ENCODE assay signal across 24 cellular contexts in the genomic region with DNA sequence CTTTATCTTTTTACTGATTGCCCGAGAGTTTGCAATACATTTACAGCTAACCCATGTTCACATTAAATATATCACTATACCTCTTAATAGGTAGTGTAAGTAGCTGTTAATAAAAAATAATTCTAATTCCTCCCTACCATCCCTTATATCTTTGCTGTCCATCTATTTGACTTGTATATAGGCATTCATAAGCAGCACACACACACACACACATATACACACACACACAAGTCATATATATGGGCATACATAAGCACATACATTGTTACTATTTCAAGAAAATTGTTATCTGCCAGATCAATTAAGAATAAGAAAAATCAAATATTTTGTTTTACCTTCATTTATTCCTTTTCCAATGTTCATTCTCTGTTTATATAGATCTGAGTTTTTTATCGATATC.
DNase-seq lines count a peak whose midpoint lies in the region; ATAC-seq and TF ChIP-seq lines count a peak whose summit lies in the region.
"Had no signal": no experiment of that assay in that cellular context is flagged by ENCODE, and none has a peak within 500 bp of the region (broad histone marks: within the 10 kb centered on the region; RNA-seq: fewer than 3 reads in every experiment).

No MANE protein-coding gene starts in this region.

- no TSS peak for BruUV-seq in PC-3 (replicated peaks; lab: Mats Ljungman, UMichigan)

- H3K27me3 ChIP-seq in HUES48 (ENCODE audit: control insufficient read depth, insufficient read depth, low read length) (no peaks in the 10 kb centered on the region), PC-3 (ENCODE audit: low read length) (no peaks in the 10 kb centered on the region)
- H3K27me3 ChIP-seq: SJCRH30 had no signal

- H3K36me3 Mint-ChIP-seq in progenitor cell of endocrine pancreas (ENCODE audit: insufficient read depth): peaks cover 2% of the 10 kb centered on the region
- H3K36me3 Mint-ChIP-seq: CD14-positive monocyte; CD8-positive, alpha-beta memory T cell; IgD-negative memory B cell had no signal

- H3K9ac ChIP-seq in ES-I3 (ENCODE audit: low read depth, low read length) (peak overlapping the region; percentile 54), HUES48 (ENCODE audit: low read depth, low read length) (no peak overlapping the region), PC-3 (ENCODE audit: low read length) (peak overlapping the region; percentile 45)

- H3K4me3 Mint-ChIP-seq in progenitor cell of endocrine pancreas (ENCODE audit: low read depth): peak overlapping the region; percentile 72
- H3K4me3 Mint-ChIP-seq: B cell; CD14-positive monocyte; CD8-positive, alpha-beta memory T cell; IgD-negative memory B cell had no signal

- no peaks in the 10 kb centered on the region for H3K4me1 ChIP-seq in ES-I3 (ENCODE audit: insufficient read depth, low read length)
- no peaks in the 10 kb centered on the region for H3K4me1 ChIP-seq in HUES48 (ENCODE audit: control insufficient read depth, insufficient read depth, low read length)
- no peaks in the 10 kb centered on the region for H3K4me1 ChIP-seq in PC-3 (ENCODE audit: insufficient read depth, low read length)
- H3K4me1 ChIP-seq: SJCRH30 had no signal

- H3K4me1 Mint-ChIP-seq in progenitor cell of endocrine pancreas (ENCODE audit: low read depth): no peaks in the 10 kb centered on the region
- H3K4me1 Mint-ChIP-seq: B cell; CD14-positive monocyte; CD8-positive, alpha-beta memory T cell; IgD-negative memory B cell had no signal

- H3K27ac ChIP-seq in HUES48 (ENCODE audit: low read depth, low read length) (no peak overlapping the region), PC-3 (ENCODE audit: low read length) (peak overlapping the region; percentile 18; the same call in 1 of the 2 replicates)
- H3K27ac ChIP-seq: SJCRH30 had no signal

- H4K20me1 ChIP-seq in PC-3 (ENCODE audit: low read length): no peaks in the 10 kb centered on the region

- peak overlapping the region; percentile 21 for H3K4me3 ChIP-seq in HUES48 (ENCODE audit: low read depth, low read length)
- peak overlapping the region; percentile 54 for H3K4me3 ChIP-seq in PC-3 (ENCODE audit: low read length)
- H3K4me3 ChIP-seq: SJCRH30 had no signal

- no peak for TF ChIP-seq CTCF in PC-3 (conservative IDR thresholded peaks at IDR 0.05; ENCODE audit: low read depth, low read length)
- no peak for TF ChIP-seq CTCF in progenitor cell of endocrine pancreas (IDR thresholded peaks at IDR 0.05; ENCODE audit: unreplicated experiment)

- H3K27ac Mint-ChIP-seq in progenitor cell of endocrine pancreas: peak overlapping the region; percentile 92
- H3K27ac Mint-ChIP-seq: B cell; CD14-positive monocyte; CD8-positive, alpha-beta memory T cell; IgD-negative memory B cell had no signal

- H3K27me3 Mint-ChIP-seq in progenitor cell of endocrine pancreas: no peaks in the 10 kb centered on the region
- H3K27me3 Mint-ChIP-seq: B cell; CD8-positive, alpha-beta memory T cell; IgD-negative memory B cell had no signal

- POLR2A ChIA-PET in PC-3 (lab: Charles Lee; ENCODE audit: unreplicated experiment): no interaction called here

- peak overlapping the region; percentile 49 for H3K4me2 ChIP-seq in PC-3 (ENCODE audit: low read length)

- no peaks in the 10 kb centered on the region for H3F3A ChIP-seq in PC-3 (ENCODE audit: low read length, unreplicated experiment)

- no peaks in the 10 kb centered on the region for H3K79me2 ChIP-seq in PC-3 (ENCODE audit: low read length)

- CTCF ChIA-PET in PC-3 (lab: Charles Lee): no interaction called here

- no peak overlapping the region for H2AFZ ChIP-seq in PC-3 (ENCODE audit: low read length)

- H3K36me3 ChIP-seq in ES-I3 (ENCODE audit: insufficient read depth, low read length) (no peaks in the 10 kb centered on the region), HUES48 (ENCODE audit: control insufficient read depth, insufficient read depth, low read length) (no peaks in the 10 kb centered on the region), PC-3 (ENCODE audit: low read depth, low read length) (no peaks in the 10 kb centered on the region)

- DNase-seq in PC-3: no peak
- no peak for DNase-seq in progenitor cell of endocrine pancreas (ENCODE audit: low spot score, unreplicated experiment)
- no peak for DNase-seq in stimulated activated CD4-positive, alpha-beta T cell treated with anti-CD3 and anti-CD28 coated beads, Interleukin-4, amount 100 ng/mL, for 24 hours
- no peak for DNase-seq in epidermal melanocyte (ENCODE audit: insufficient read length, low spot score)
- DNase-seq: CD8-positive, alpha-beta memory T cell; DMS 273 treated with DMSO at 0.1 percent for 48 hours; DND-41; H7; MV-4-11; NCI-H1436 treated with DMSO at 0.1 percent for 48 hours; NCI-H187 treated with DMSO at 0.1 percent for 48 hours; NCI-H2171 treated with DMSO at 0.1 percent for 48 hours; NCI-H446; NCI-H69; SJCRH30; T-helper 2 cell had no signal

- H3K9me3 ChIP-seq in ES-I3 (ENCODE audit: control insufficient read depth, insufficient read depth, low read length): no peaks in the 10 kb centered on the region
- H3K9me3 ChIP-seq in HUES48 (ENCODE audit: control insufficient read depth, insufficient read depth, low read length): peaks cover 5% of the 10 kb centered on the region
- H3K9me3 ChIP-seq in PC-3 (ENCODE audit: low read length): no peaks in the 10 kb centered on the region

- H3K9me3 Mint-ChIP-seq in progenitor cell of endocrine pancreas (ENCODE audit: low read depth): peaks cover 20% of the 10 kb centered on the region

- peak; percentile 29; the same call in 1 of the 2 replicates for ATAC-seq in PC-3
- ATAC-seq in activated CD4-positive, CD25-positive, alpha-beta regulatory T cell treated with anti-CD3 and anti-CD28 coated beads, Interleukin-2, amount 50 U/mL, for 24 hours: no peak
- ATAC-seq: Right ventricle myocardium inferior, SK-N-SH treated with all-trans-retinoic acid at 6 μM for 48 hours had no signal

- intact Hi-C loops in PC-3 (cut with micrococcal nuclease): no loop called here

- no peaks in the 10 kb centered on the region for H3K9me2 ChIP-seq in PC-3 (replicated peaks; ENCODE audit: low read length)
